3 cellular contexts compared by ENCODE assay signal in genomic region chr14:32620724-32621123, GRCh38.
TF ChIP-seq lines count a peak whose summit lies in the region.

No MANE protein-coding gene starts in this region.

TF ChIP-seq in SK-N-SH, 30 proteins besides CTCF, POLR2A, EP300 and RAD21:
- TF ChIP-seq YY1 (IDR thresholded peaks at IDR 0.05; ENCODE audit: low read depth) (no peak), POLR2AphosphoS5 (IDR thresholded peaks at IDR 0.05; ENCODE audit: low read depth, low read length) (no peak), EZH2phosphoT487 (IDR thresholded peaks at IDR 0.05; ENCODE audit: borderline replicate concordance, low read depth) (no peak), NRF1 (IDR thresholded peaks at IDR 0.05; ENCODE audit: low read depth, low read length) (no peak), IRF3 (IDR thresholded peaks at IDR 0.05; ENCODE audit: low read depth, low read length) (no peak)
TF ChIP-seq in SK-N-SH: peak in this region for 0.

TF ChIP-seq in SK-N-SH treated with all-trans-retinoic acid at 6 μM for 48 hours, 23 proteins besides CTCF, POLR2A, EP300 and RAD21:
- TF ChIP-seq ZFP3 (CRISPR knock-in tag; IDR thresholded peaks at IDR 0.05): no peak
- TF ChIP-seq TSHZ2 (CRISPR knock-in tag; IDR thresholded peaks at IDR 0.05): no peak
- no peak for TF ChIP-seq ESRRG (CRISPR knock-in tag; IDR thresholded peaks at IDR 0.05)
- TF ChIP-seq SNAI2 (CRISPR knock-in tag; IDR thresholded peaks at IDR 0.05): no peak
- TF ChIP-seq ISL1 (CRISPR knock-in tag; IDR thresholded peaks at IDR 0.05): no peak
- TF ChIP-seq PPARA (CRISPR knock-in tag; IDR thresholded peaks at IDR 0.05; ENCODE audit: borderline replicate concordance): no peak
- TF ChIP-seq CREB5 (CRISPR knock-in tag; IDR thresholded peaks at IDR 0.05; ENCODE audit: low read depth): no peak
- TF ChIP-seq ZNF8 (CRISPR knock-in tag; IDR thresholded peaks at IDR 0.05): no peak
- TF ChIP-seq TOX (CRISPR knock-in tag; IDR thresholded peaks at IDR 0.05; ENCODE audit: borderline replicate concordance): no peak
- no peak for TF ChIP-seq CSRNP3 (CRISPR knock-in tag; IDR thresholded peaks at IDR 0.05)
- TF ChIP-seq CSDC2 (CRISPR knock-in tag; IDR thresholded peaks at IDR 0.05): no peak
- TF ChIP-seq TCF4 (CRISPR knock-in tag; IDR thresholded peaks at IDR 0.05; ENCODE audit: borderline replicate concordance): no peak
- TF ChIP-seq ARNTL (CRISPR knock-in tag; IDR thresholded peaks at IDR 0.05; ENCODE audit: borderline replicate concordance, low read depth): no peak
- no peak for TF ChIP-seq POU6F1 (CRISPR knock-in tag; IDR thresholded peaks at IDR 0.05; ENCODE audit: borderline replicate concordance, low read depth)
- no peak for TF ChIP-seq ZNF70 (CRISPR knock-in tag; IDR thresholded peaks at IDR 0.05)
- no peak for TF ChIP-seq RARB (CRISPR knock-in tag; IDR thresholded peaks at IDR 0.05)
- no peak for TF ChIP-seq GLIS3 (CRISPR knock-in tag; IDR thresholded peaks at IDR 0.05)

TF ChIP-seq in IMR-90, 13 proteins besides CTCF, POLR2A, EP300 and RAD21:
- TF ChIP-seq FOS (IDR thresholded peaks at IDR 0.05; ENCODE audit: low read depth, low read length) (no peak), CHD1 (IDR thresholded peaks at IDR 0.05; ENCODE audit: low read depth, low read length) (no peak), CEBPB (IDR thresholded peaks at IDR 0.05; ENCODE audit: low read depth, low read length) (no peak), RCOR1 (IDR thresholded peaks at IDR 0.05; ENCODE audit: insufficient replicate concordance, low read length) (no peak), MAZ (IDR thresholded peaks at IDR 0.05; ENCODE audit: borderline replicate concordance, low read depth, low read length) (no peak), BHLHE40 (IDR thresholded peaks at IDR 0.05; ENCODE audit: low read depth, low read length) (no peak), MAFK (IDR thresholded peaks at IDR 0.05; ENCODE audit: low read depth, low read length) (no peak), SMC3 (IDR thresholded peaks at IDR 0.05; ENCODE audit: low read depth, low read length) (no peak), ELK1 (IDR thresholded peaks at IDR 0.05; ENCODE audit: borderline replicate concordance, low read depth, low read length) (no peak), RFX5 (IDR thresholded peaks at IDR 0.05; ENCODE audit: low read depth, low read length) (no peak), MXI1 (IDR thresholded peaks at IDR 0.05; ENCODE audit: borderline replicate concordance, low read depth, low read length) (no peak), NFE2L2 (IDR thresholded peaks at IDR 0.05; ENCODE audit: low read depth, low read length) (no peak), USF2 (IDR thresholded peaks at IDR 0.05; ENCODE audit: low read depth, low read length) (no peak)
